ENCODE assay signal across 21 cellular contexts in the genomic region with DNA sequence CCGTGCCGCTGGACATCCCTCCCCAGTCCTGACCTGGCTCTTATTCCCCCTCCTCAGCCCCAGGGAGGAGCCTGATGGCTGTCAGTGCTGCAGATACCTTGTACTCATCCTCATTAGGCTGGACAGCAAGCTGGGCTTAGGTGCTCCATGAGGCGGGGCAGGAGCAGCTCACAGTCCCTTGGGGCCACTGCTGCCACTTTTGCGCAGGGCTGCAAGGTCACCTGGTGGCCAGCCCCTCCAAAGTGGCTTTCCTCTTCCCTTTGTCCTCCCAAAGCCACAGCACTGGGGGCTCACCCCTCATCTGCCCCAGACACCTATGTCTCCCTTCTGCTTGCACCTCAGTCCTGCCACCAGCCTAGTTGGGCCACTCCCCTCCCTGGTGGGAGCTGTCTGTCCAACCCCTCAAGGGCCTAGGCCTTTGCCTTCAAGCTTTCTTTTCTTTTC.
"Had no signal": no experiment of that assay in that cellular context is flagged by ENCODE, and none has a peak within 500 bp of the region (broad histone marks: within the 10 kb centered on the region; RNA-seq: fewer than 3 reads in every experiment).

No MANE protein-coding gene starts in this region.

- H3K9me3 Mint-ChIP-seq: stimulated activated naive CD8-positive, alpha-beta T cell treated with anti-CD3 and anti-CD28 coated beads, Interleukin-15, Interleukin-2, amounts not matched to agents 100 ng/mL and 50 ng/mL, for 24 hours had no signal

- H3K27ac ChIP-seq: esophagus squamous epithelium, gastroesophageal sphincter, left lung, psoas muscle, tibial artery had no signal

- H3K36me3 ChIP-seq: gastroesophageal sphincter, left lung, tibial artery had no signal

- H3K4me1 Mint-ChIP-seq: naive B cell; stimulated activated memory B cell treated with anti-CD40 and anti-IgM and Interleukin-4, amounts not matched to agents 10 μg/mL and 1 μg/mL and 100 μg/mL, for 72 hours had no signal

- H3K9me3 ChIP-seq: esophagus squamous epithelium, psoas muscle had no signal

- H3K27ac Mint-ChIP-seq: dendritic cell treated with granulocyte-macrophage colony-stimulating factor and Interleukin-4, amounts not matched to agents 40 ng/mL and 50 ng/mL, for 4 days; effector memory CD8-positive, alpha-beta T cell; naive B cell; nephron; stimulated activated memory B cell treated with anti-CD40 and anti-IgM and Interleukin-4, amounts not matched to agents 10 μg/mL and 1 μg/mL and 100 μg/mL, for 72 hours; stimulated activated naive CD8-positive, alpha-beta T cell treated with anti-CD3 and anti-CD28 coated beads, Interleukin-15, Interleukin-2, amounts not matched to agents 100 ng/mL and 50 ng/mL, for 24 hours had no signal

- ATAC-seq: effector memory CD8-positive, alpha-beta T cell; gastroesophageal sphincter; left lung; psoas muscle; stimulated activated memory B cell treated with anti-CD40 and anti-IgM and Interleukin-4, amounts not matched to agents 10 μg/mL and 1 μg/mL and 100 μg/mL, for 72 hours had no signal

- H3K4me3 Mint-ChIP-seq: central memory CD8-positive, alpha-beta T cell; dendritic cell treated with granulocyte-macrophage colony-stimulating factor and Interleukin-4, amounts not matched to agents 40 ng/mL and 50 ng/mL, for 4 days; effector memory CD8-positive, alpha-beta T cell; naive B cell; nephron; stimulated activated memory B cell treated with anti-CD40 and anti-IgM and Interleukin-4, amounts not matched to agents 10 μg/mL and 1 μg/mL and 100 μg/mL, for 72 hours; stimulated activated naive CD8-positive, alpha-beta T cell treated with anti-CD3 and anti-CD28 coated beads, Interleukin-15, Interleukin-2, amounts not matched to agents 100 ng/mL and 50 ng/mL, for 24 hours had no signal

- H3K4me3 ChIP-seq: esophagus squamous epithelium, gastroesophageal sphincter, left lung, lung, psoas muscle, tibial artery had no signal

- DNase-seq: effector memory CD8-positive, alpha-beta T cell; esophagus squamous epithelium; foreskin fibroblast; glutamatergic neuron; mesenchymal stem cell; naive B cell; occipital lobe; psoas muscle; retina; small intestine; stimulated activated CD4-positive, alpha-beta T cell treated with anti-CD3 and anti-CD28 coated beads, Interleukin-4, amount 100 ng/mL, for 1 hour; stimulated activated CD8-positive, alpha-beta memory T cell treated with anti-CD3 and anti-CD28 coated beads, Interleukin-4, amount 100 ng/mL, for 48 hours had no signal

- H3K36me3 Mint-ChIP-seq: stimulated activated memory B cell treated with anti-CD40 and anti-IgM and Interleukin-4, amounts not matched to agents 10 μg/mL and 1 μg/mL and 100 μg/mL, for 72 hours had no signal

- H3K4me1 ChIP-seq: psoas muscle had no signal
